In genomic region chr5:172129174-172129764, GRCh38 we compare ENCODE assay signal across 15 cellular contexts. TPM values are rescaled to one million over a fixed set of nuclear protein-coding genes. Genes with fewer than 3 reads are reported as not detected.
DNase-seq lines count a peak whose midpoint lies in the region; ATAC-seq, FAIRE-seq and TF ChIP-seq lines count a peak whose summit lies in the region.
"Had no signal": no experiment of that assay in that cellular context is flagged by ENCODE, and none has a peak within 500 bp of the region (broad histone marks: within the 10 kb centered on the region; RNA-seq: fewer than 3 reads in every experiment).

No MANE protein-coding gene starts in this region.

- RAD21 ChIA-PET in GM12878 (lab: Charles Lee; ENCODE audit: unreplicated experiment): no interaction called here

- H3K4me2 ChIP-seq in GM12878 (ENCODE audit: control insufficient read depth, insufficient read depth): no peak overlapping the region

- no peak for ATAC-seq in GM12878
- ATAC-seq in HG02798 (IDR thresholded peaks at IDR 0.05; ENCODE audit: poor library complexity, unreplicated experiment): no peak
- no peak for ATAC-seq in HG03108 (IDR thresholded peaks at IDR 0.05; ENCODE audit: unreplicated experiment)

- no peak overlapping the region for H3K27ac ChIP-seq in CD8-positive, alpha-beta memory T cell (ENCODE audit: low read depth, low read length)
- H3K27ac ChIP-seq in GM12878 (ENCODE audit: control insufficient read depth, insufficient read depth) (no peak overlapping the region), neutrophil (peak overlapping the region; percentile 95), dorsolateral prefrontal cortex (no peak overlapping the region)

- no peak for TF ChIP-seq POLR2A in GM12878 (IDR thresholded peaks at IDR 0.05; ENCODE audit: low read depth, low read length)

- H4K20me1 ChIP-seq in GM12878 (ENCODE audit: control insufficient read depth, insufficient read depth): no peaks in the 10 kb centered on the region

- H3K27me3 ChIP-seq in CD8-positive, alpha-beta memory T cell (ENCODE audit: insufficient read depth, low read length, poor library complexity, severe bottlenecking): no peaks in the 10 kb centered on the region
- H3K27me3 ChIP-seq in GM12878 (replicated peaks in 1 of 2; ENCODE audit: control insufficient read depth in 2 of 2, insufficient read depth in 2 of 2, low read length in 1 of 2) (no peaks in the 10 kb centered on the region), neutrophil (no peaks in the 10 kb centered on the region), dorsolateral prefrontal cortex (no peaks in the 10 kb centered on the region)
- H3K27me3 ChIP-seq: transverse colon had no signal

- H3K36me3 Mint-ChIP-seq in T-helper 2 cell treated with Interferon-gamma antibody and Interleukin-4, amounts not matched to agents 5 μg/mL and 100 μg/mL, for 36 hours (ENCODE audit: low read depth): peaks cover 77% of the 10 kb centered on the region
- H3K36me3 Mint-ChIP-seq in CD8-positive, alpha-beta memory T cell: peaks cover 3 to 77% (median 27%) of the 10 kb centered on the region in 3 donors

- TF ChIP-seq RAD21 in GM12878 (IDR thresholded peaks at IDR 0.05; ENCODE audit: insufficient read depth, low read depth, low read length): no peak

- peaks cover 38% of the 10 kb centered on the region for H3K79me2 ChIP-seq in GM12878 (ENCODE audit: control insufficient read depth, insufficient read depth, low read length)

- POLR2A ChIA-PET in CD8-positive, alpha-beta memory T cell (lab: Charles Lee): interaction anchor here (0.6 to 0.9 kb wide), 3 partner anchors 30 to 1753 kb away, joined by 3 to 5 read pairs (median 3); no protein-coding TSS in a partner anchor
- POLR2A ChIA-PET in GM12878 (lab: Charles Lee): interaction anchor here (1.0 kb wide), 1 partner anchor 57 kb away, joined by 3 read pairs; no protein-coding TSS in a partner anchor

- H3K9me3 ChIP-seq in CD8-positive, alpha-beta memory T cell (ENCODE audit: low read length): no peaks in the 10 kb centered on the region
- H3K9me3 ChIP-seq in GM12878 (replicated peaks; ENCODE audit: control insufficient read depth, insufficient read depth, low read length) (peaks cover 1% of the 10 kb centered on the region; the same call in 1 of the 3 replicates), neutrophil (no peaks in the 10 kb centered on the region)
- H3K9me3 ChIP-seq: transverse colon had no signal

- no peak overlapping the region for H3K9ac ChIP-seq in GM12878 (ENCODE audit: control insufficient read depth, insufficient read depth, low read length)

- H3K36me3 ChIP-seq in CD8-positive, alpha-beta memory T cell (ENCODE audit: insufficient read depth, low read length): peaks cover 34% of the 10 kb centered on the region
- H3K36me3 ChIP-seq in GM12878 (ENCODE audit: control insufficient read depth in 2 of 2, insufficient read depth in 2 of 2, low read length in 1 of 2): peaks cover 28 to 31% of the 10 kb centered on the region in 2 experiments
- peaks cover 41% of the 10 kb centered on the region for H3K36me3 ChIP-seq in neutrophil
- H3K36me3 ChIP-seq: transverse colon had no signal

- peaks cover 31% of the 10 kb centered on the region for H3K4me1 ChIP-seq in CD8-positive, alpha-beta memory T cell (ENCODE audit: insufficient read depth, low read length)
- H3K4me1 ChIP-seq in GM12878 (ENCODE audit: control insufficient read depth, insufficient read depth, low read length) (peaks cover 5% of the 10 kb centered on the region), neutrophil (ENCODE audit: control insufficient read depth in 1 of 2, insufficient read depth in 1 of 2, low read depth in 1 of 2, low read length in 1 of 2) (peaks cover 63 to 64% of the 10 kb centered on the region in 2 experiments)
- H3K4me1 ChIP-seq: transverse colon had no signal

- peaks cover 28% of the 10 kb centered on the region for H3K4me1 Mint-ChIP-seq in T-helper 2 cell treated with Interferon-gamma antibody and Interleukin-4, amounts not matched to agents 5 μg/mL and 100 μg/mL, for 36 hours (ENCODE audit: low read depth)
- H3K4me1 Mint-ChIP-seq in CD8-positive, alpha-beta memory T cell: peaks cover 54 to 89% (median 65%) of the 10 kb centered on the region in 3 donors

- no peak overlapping the region for H3K4me3 ChIP-seq in CD8-positive, alpha-beta memory T cell (ENCODE audit: low read length)
- no peak overlapping the region for H3K4me3 ChIP-seq in GM12878
- H3K4me3 ChIP-seq in neutrophil (ENCODE audit: low read depth in 1 of 2, low read length in 1 of 2): peak overlapping the region in 1 of 2 experiments; percentile 37
- no peak overlapping the region for H3K4me3 ChIP-seq in dorsolateral prefrontal cortex
- H3K4me3 ChIP-seq: transverse colon had no signal

- TF ChIP-seq EP300 in GM12878 (IDR thresholded peaks at IDR 0.05; ENCODE audit: borderline replicate concordance in 1 of 2, control insufficient read depth in 1 of 2, low read depth in 2 of 2, low read length in 2 of 2): no peak

- SMC1A ChIA-PET in GM12878 (lab: Charles Lee; ENCODE audit: uncharacterized antibody, unreplicated experiment): interaction anchor here (0.7 kb wide), 1 partner anchor 14 kb away, joined by 3 read pairs; no protein-coding TSS in a partner anchor

- 85% methylated on average over 8 of the region's 10 CpGs for WGBS in GM12878 (ENCODE audit: insufficient coverage, insufficient replicate concordance, low lambda C conversion rate, missing lambda C conversion rate)

- no peak for FAIRE-seq in GM12878 (lab: Jason Lieb, UNC)
- FAIRE-seq: kidney had no signal

- CTCF ChIA-PET in CD8-positive, alpha-beta memory T cell (lab: Charles Lee): interaction anchor here (0.9 to 2.0 kb wide), 4 partner anchors 23 to 217 kb away, joined by 3 to 8 read pairs (median 4); partner anchors contain the start of gene STK10
- CTCF ChIA-PET in GM12878 (lab: Yijun Ruan, JAX): no interaction called here

- no peak overlapping the region for H3K4me3 Mint-ChIP-seq in T-helper 2 cell treated with Interferon-gamma antibody and Interleukin-4, amounts not matched to agents 5 μg/mL and 100 μg/mL, for 36 hours
- H3K4me3 Mint-ChIP-seq in CD8-positive, alpha-beta memory T cell: peak overlapping the region in 1 of 7 donors; percentile 32

- TF ChIP-seq CTCF in GM12878 (IDR thresholded peaks at IDR 0.05 in 2 of 3, conservative IDR thresholded peaks at IDR 0.05 in 1 of 3; ENCODE audit: control insufficient read depth in 2 of 3, extremely low read depth in 1 of 3, insufficient read depth in 1 of 3, low read depth in 3 of 3, low read length in 3 of 3) (no peak), neutrophil (IDR thresholded peaks at IDR 0.05) (no peak), dorsolateral prefrontal cortex (IDR thresholded peaks at IDR 0.05 in 54 of 56, conservative IDR thresholded peaks at IDR 0.05 in 2 of 56; ENCODE audit: low read depth in 1 of 56, partially characterized antibody in 56 of 56) (no peak)

- BruUV-seq in GM12878 (replicated peaks; lab: Mats Ljungman, UMichigan): no TSS peak

- no peaks in the 10 kb centered on the region for H3K9me3 Mint-ChIP-seq in T-helper 2 cell treated with Interferon-gamma antibody and Interleukin-4, amounts not matched to agents 5 μg/mL and 100 μg/mL, for 36 hours
- no peaks in the 10 kb centered on the region for H3K9me3 Mint-ChIP-seq in CD8-positive, alpha-beta memory T cell

- H3K27ac Mint-ChIP-seq in T-helper 2 cell treated with Interferon-gamma antibody and Interleukin-4, amounts not matched to agents 5 μg/mL and 100 μg/mL, for 36 hours: peak overlapping the region; percentile 12
- H3K27ac Mint-ChIP-seq in CD8-positive, alpha-beta memory T cell: peak overlapping the region; percentile 44 to 86 (median 79)
- H3K27ac Mint-ChIP-seq: progenitor cell of endocrine pancreas had no signal

- H3K27me3 Mint-ChIP-seq in T-helper 2 cell treated with Interferon-gamma antibody and Interleukin-4, amounts not matched to agents 5 μg/mL and 100 μg/mL, for 36 hours (ENCODE audit: low read depth): no peaks in the 10 kb centered on the region
- H3K27me3 Mint-ChIP-seq in CD8-positive, alpha-beta memory T cell: peaks cover 0 to 2% of the 10 kb centered on the region in 2 donors
- H3K27me3 Mint-ChIP-seq: progenitor cell of endocrine pancreas had no signal

- DNase-seq in T-helper 2 cell treated with Interferon-gamma antibody and Interleukin-4, amounts not matched to agents 5 μg/mL and 100 μg/mL, for 36 hours (ENCODE audit: low spot score): no peak
- DNase-seq in T-helper 2 cell (no peak), GM12878 (ENCODE audit: low read depth, low spot score) (no peak), dorsolateral prefrontal cortex (no peak)
- DNase-seq in CD8-positive, alpha-beta memory T cell: no peak
- DNase-seq: activated CD4-positive, alpha-beta T cell treated with anti-CD3 and anti-CD28 coated beads for 48 hours; Calu3; kidney; NCI-H2081 treated with DMSO at 0.1 percent for 48 hours; T-helper 1 cell; transverse colon had no signal

- H2AFZ ChIP-seq in GM12878 (ENCODE audit: control insufficient read depth, low read depth, low read length): no peak overlapping the region

- in situ Hi-C loops in GM12878 (cut with MboI): no loop called here

- intact Hi-C loops in GM12878 (cut with micrococcal nuclease; ENCODE audit: unreplicated experiment) (no loop called here), dorsolateral prefrontal cortex (cut with DNase I) (no loop called here)

TF ChIP-seq in GM12878, 131 proteins besides CTCF, POLR2A, EP300 and RAD21:
- TF ChIP-seq ZNF24 (IDR thresholded peaks at IDR 0.05): peak; percentile 47; the same call in 1 of the 2 replicates
- TF ChIP-seq CREB1 (IDR thresholded peaks at IDR 0.05; ENCODE audit: low read depth): no peak

RNA-seq across cellular contexts. Expression of gene STK10, which starts 58.8 kb away (rescaled TPM):
- total RNA-seq in CD8-positive, alpha-beta memory T cell: 100 to 1,000 TPM; 113 to 118 TPM
- 170 TPM for polyA plus RNA-seq in CD8-positive, alpha-beta memory T cell
- total RNA-seq in GM12878 (2013; cell fraction: nucleolus; rRNA removed): 217 and 221 TPM in 2 replicates
- total RNA-seq in GM12878 (2014; rRNA removed) (55.8 and 57.4 TPM in 2 replicates), GM12878 (2014; rRNA removed; fragmentation: Illumina TruSeq; extraction: Trizol) (46.1 and 46.9 TPM in 2 replicates), GM12878 (2021) (75.4 and 96.4 TPM in 2 replicates), dorsolateral prefrontal cortex (10 to 100 TPM in 111 of 120 experiments, 1 to 10 TPM in 9; 4.5 to 28.7 (median 16.7) TPM)
- polyA plus RNA-seq in GM12878 (2011; ENCODE audit: low read depth): 28.9 TPM
- polyA plus RNA-seq in GM12878 (2011; rRNA removed) (21.1 and 41.8 TPM in 2 replicates), GM12878 (2014; fragmentation: Illumina TruSeq; extraction: Trizol) (33.6 and 53.2 TPM in 2 replicates), GM12878 (2014; fragmentation: Nextera tagmentation; extraction: Ambion mirVana) (10 to 100 TPM; 14.2 to 20.4 TPM), GM12878 (2014; rRNA removed) (48.1 and 53.0 TPM in 2 replicates), GM12878 (2016; fragmentation: Nextera tagmentation; extraction: Ambion mirVana) (10 to 100 TPM; 54.9 to 55.3 TPM)
- 45.3 and 48.2 TPM in 2 replicates for polyA plus RNA-seq in GM12878 (2011; cell fraction: cytosol; rRNA removed)
- polyA plus RNA-seq in GM12878 (2011; cell fraction: nucleus; rRNA removed): 80.4 and 105 TPM in 2 replicates
- polyA plus RNA-seq in GM12878 (2012): 49.9 and 55.9 TPM in 2 replicates
- polyA minus RNA-seq in GM12878 (2011; rRNA and poly(A)+ RNA removed): 68.4 and 96.0 TPM in 2 replicates
- polyA minus RNA-seq in GM12878 (2011; cell fraction: cytosol; rRNA and poly(A)+ RNA removed): 35.1 and 36.6 TPM in 2 replicates
- 53.1 and 106 TPM in 2 replicates for polyA minus RNA-seq in GM12878 (2011; cell fraction: nucleus; rRNA and poly(A)+ RNA removed)
